8 cellular contexts compared by ENCODE assay signal in the genomic region with DNA sequence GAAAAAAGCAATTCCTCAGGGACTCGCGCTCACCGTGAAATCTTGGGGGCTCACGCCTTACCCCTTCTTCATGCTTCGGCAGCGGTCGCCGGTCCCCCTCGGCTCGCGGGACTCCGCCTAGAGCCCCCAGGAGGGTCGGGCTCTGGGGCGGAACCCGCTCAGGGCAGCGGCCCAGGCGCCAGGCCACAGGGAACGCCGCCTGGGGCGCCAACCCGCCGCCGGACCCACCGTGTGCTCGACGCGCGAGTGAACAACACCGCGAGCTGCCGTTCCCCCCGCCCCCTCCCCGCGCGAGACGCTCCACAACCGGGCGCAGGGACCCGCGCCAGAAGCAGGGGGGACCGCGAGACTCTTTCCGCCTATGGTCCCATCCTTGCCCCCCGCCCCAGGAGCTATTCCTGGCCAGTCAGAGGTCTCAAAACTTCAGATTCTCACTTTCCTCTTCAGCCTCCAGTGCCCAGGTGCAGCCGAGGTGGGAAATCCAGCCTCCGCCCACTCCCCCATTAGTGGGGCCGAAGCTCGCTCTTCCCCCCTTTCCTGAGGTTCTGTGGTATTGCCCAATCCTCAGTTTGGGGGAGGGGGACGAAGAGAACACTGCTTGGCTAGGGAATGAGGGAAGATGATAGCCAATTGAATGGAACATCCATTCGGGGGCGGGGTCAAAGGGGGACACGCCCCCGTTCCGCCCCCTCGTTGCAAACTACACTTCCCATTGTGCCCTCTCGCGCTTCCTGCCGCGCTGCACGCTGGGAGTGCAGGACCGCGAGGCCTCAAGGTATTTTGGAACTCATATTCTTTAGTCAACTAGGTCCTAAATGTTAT. TPM values are rescaled to one million over a fixed set of nuclear protein-coding genes. Genes with fewer than 3 reads are reported as not detected.
DNase-seq lines count a peak whose midpoint lies in the region; ATAC-seq, FAIRE-seq and TF ChIP-seq lines count a peak whose summit lies in the region.

A gene (minus strand): TSS at position 265 of the 822 bp plus-strand sequence. CDS start 52,069 bp downstream, outside the sequence.

- H3K36me3 ChIP-seq in kidney (ENCODE audit: control insufficient read depth in 1 of 2, insufficient read depth in 2 of 2, low read length in 2 of 2) = no peaks in the 10 kb centered on the region

- FAIRE-seq in kidney (lab: Jason Lieb, UNC) = peak; percentile 90

- no peaks in the 10 kb centered on the region for H3K9me3 ChIP-seq in kidney (ENCODE audit: control insufficient read depth in 1 of 2, low read length in 2 of 2)

- peak; percentile 97 for DNase-seq in AG09319 (ENCODE audit: extremely low read depth, low read depth)
- DNase-seq in NCI-H460 (ENCODE audit: extremely low read depth, low read depth) = peak; percentile 94
- peak; percentile 86 for DNase-seq in activated CD4-positive, alpha-beta T cell treated with anti-CD3 and anti-CD28 coated beads for 1 hour
- peak; percentile 96 for DNase-seq in chondrocyte (ENCODE audit: low spot score)
- DNase-seq in kidney = peak; percentile 97
- DNase-seq in stimulated activated CD4-positive, alpha-beta T cell treated with anti-CD3 and anti-CD28 coated beads, Interleukin-15, amount 100 ng/mL, for 1 hour (ENCODE audit: low read depth in 1 of 2, low spot score in 1 of 2) = peak; percentile 81 to 83

- H3K36me3 Mint-ChIP-seq in chondrocyte (ENCODE audit: low read depth) = no peaks in the 10 kb centered on the region

- intact Hi-C loops in kidney (cut with DNase I) = no loop called here

- ATAC-seq in HG03432 (IDR thresholded peaks at IDR 0.05; ENCODE audit: unreplicated experiment) = peak; percentile 88

- TF ChIP-seq CTCF in AG09319 (IDR thresholded peaks at IDR 0.05; ENCODE audit: low read depth, low read length) = no peak
- no peak for TF ChIP-seq CTCF in chondrocyte (IDR thresholded peaks at IDR 0.05)
- TF ChIP-seq CTCF in kidney (IDR thresholded peaks at IDR 0.05; ENCODE audit: borderline replicate concordance, extremely low read depth, insufficient read depth) = no peak

- peaks cover 14 to 19% of the 10 kb centered on the region in 2 donors for H3K4me1 ChIP-seq in kidney (ENCODE audit: control insufficient read depth in 1 of 2, insufficient read depth in 1 of 2, low read depth in 1 of 2, low read length in 2 of 2)

- peak within 1 kb of the TSS; percentile 81 for H3K4me3 Mint-ChIP-seq in chondrocyte (ENCODE audit: unreplicated experiment)

- H3K27ac ChIP-seq in kidney (ENCODE audit: low read depth in 2 of 2, low read length in 2 of 2) = peak within 1 kb of the TSS; percentile 72 to 84

- H3K9me3 Mint-ChIP-seq in chondrocyte (ENCODE audit: low read depth) = no peaks in the 10 kb centered on the region

- H3K27ac Mint-ChIP-seq in chondrocyte (ENCODE audit: unreplicated experiment) = peak within 1 kb of the TSS; percentile 99

- TF ChIP-seq POLR2A in GM19193 (IDR thresholded peaks at IDR 0.05; ENCODE audit: extremely low read depth, insufficient read depth, insufficient read length) = peak; percentile 23

- H3K9ac ChIP-seq in kidney (ENCODE audit: low read length in 2 of 2) = peak within 1 kb of the TSS; percentile 63 to 64

- peaks cover 9% of the 10 kb centered on the region for H3K4me1 Mint-ChIP-seq in chondrocyte (ENCODE audit: low read depth)

- H3K27me3 Mint-ChIP-seq in chondrocyte (ENCODE audit: low read depth) = no peaks in the 10 kb centered on the region

- peak within 1 kb of the TSS; percentile 87 to 97 for H3K4me3 ChIP-seq in kidney (ENCODE audit: low read length in 2 of 2)

RNA-seq across cellular contexts. Expression of the gene that starts here (rescaled TPM):
- total RNA-seq in NCI-H460 (2014; rRNA removed; shearing (Covaris generic)) = 10.1 and 11.5 TPM in 2 replicates
- polyA plus RNA-seq in NCI-H460 (2014; cell fraction: nucleus; rRNA removed) = 10.4 and 14.6 TPM in 2 replicates
- total RNA-seq in chondrocyte = 13.7 to 22.9 TPM (median 20.3 TPM) in 3 replicates
- total RNA-seq in kidney = 9.7 TPM
- polyA plus RNA-seq in kidney (ENCODE audit: insufficient read depth, low read depth, low replicate concordance) = 6.5 TPM

Comparison
In these comparisons a context has a peak if more than half of its experiments do, and no peak if none do; other contexts are left out.
1. Peak in every context shown above with its lines: DNase-seq, ATAC-seq, H3K4me3 ChIP-seq and H3K27ac ChIP-seq.